Comparison of ENCODE assay signal across 9 cellular contexts in the genomic region with DNA sequence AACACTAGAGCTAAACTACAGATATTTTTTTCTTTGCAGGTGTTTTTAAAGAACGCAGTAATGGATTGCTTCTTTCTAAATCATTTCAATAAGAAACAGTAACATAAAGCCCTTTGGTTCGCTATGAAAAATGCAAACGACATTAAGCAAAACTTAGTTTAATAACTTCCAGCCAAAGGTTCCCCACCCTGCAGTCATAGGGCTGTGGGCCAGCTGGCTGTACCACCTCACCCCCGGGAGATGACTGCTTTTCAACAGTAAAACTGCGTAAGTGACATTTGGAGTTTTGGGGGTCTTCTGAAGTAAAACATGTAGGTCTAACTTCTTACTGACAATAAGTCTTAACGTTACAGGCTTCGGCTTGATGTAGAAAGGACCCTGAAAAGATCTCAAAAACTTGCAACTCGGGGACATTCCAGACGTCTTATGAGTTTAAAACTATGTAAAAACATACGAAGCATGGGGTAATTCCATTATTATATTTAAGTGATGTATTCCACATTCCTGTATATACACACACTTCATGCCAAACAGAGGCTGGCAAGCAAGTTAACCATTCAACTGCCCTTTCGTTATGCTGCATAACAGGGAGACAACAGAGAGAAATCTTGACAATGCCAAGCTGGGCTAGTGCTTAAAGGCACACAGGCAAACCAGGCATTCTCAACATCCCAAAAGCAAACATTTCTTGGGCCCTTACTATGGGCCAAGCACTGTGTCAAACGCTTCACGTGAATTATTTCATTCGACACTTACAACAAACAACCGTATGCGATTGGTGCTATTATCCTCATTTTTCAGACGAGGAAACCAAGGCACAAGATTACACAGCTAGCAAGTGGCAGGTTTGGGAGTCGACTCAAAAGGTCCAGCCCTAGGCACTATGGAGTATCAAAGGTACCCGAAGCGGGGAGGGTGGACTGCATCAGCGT. TPM values are rescaled to one million over a fixed set of nuclear protein-coding genes. Genes with fewer than 3 reads are reported as not detected.
DNase-seq lines count a peak whose midpoint lies in the region; ATAC-seq and TF ChIP-seq lines count a peak whose summit lies in the region.
"Had no signal": no experiment of that assay in that cellular context is flagged by ENCODE, and none has a peak within 500 bp of the region (broad histone marks: within the 10 kb centered on the region; RNA-seq: fewer than 3 reads in every experiment).

No MANE protein-coding gene starts in this region.

- TF ChIP-seq CTCF in GM23338 (conservative IDR thresholded peaks at IDR 0.05; ENCODE audit: low read depth in 2 of 2), result no peak
- no peak for TF ChIP-seq CTCF in activated CD8-positive, alpha-beta T cell treated with anti-CD3 and anti-CD28 coated beads for 36 hours (IDR thresholded peaks at IDR 0.05)

- H3K4me3 ChIP-seq in GM23338, result peak overlapping the region; percentile 90
- peak overlapping the region; percentile 95 for H3K4me3 ChIP-seq in skeletal muscle satellite cell (ENCODE audit: low read length)

- H3F3A ChIP-seq in GM23338 (replicated peaks; ENCODE audit: low read depth), result no peaks in the 10 kb centered on the region

- H3K27me3 Mint-ChIP-seq in GM23338 (ENCODE audit: insufficient read depth, low read depth, poor library complexity), result peaks cover 12% of the 10 kb centered on the region
- H3K27me3 Mint-ChIP-seq in activated CD8-positive, alpha-beta T cell treated with anti-CD3 and anti-CD28 coated beads for 36 hours, result no peaks in the 10 kb centered on the region

- H3K27ac Mint-ChIP-seq in GM23338, result no peak overlapping the region
- peak overlapping the region; percentile 78 for H3K27ac Mint-ChIP-seq in activated CD8-positive, alpha-beta T cell treated with anti-CD3 and anti-CD28 coated beads for 36 hours

- peaks cover 3% of the 10 kb centered on the region; the same call in 1 of the 2 replicates for H3K27me3 ChIP-seq in GM23338 (ENCODE audit: insufficient read depth)
- H3K27me3 ChIP-seq in skeletal muscle satellite cell (ENCODE audit: control insufficient read depth, insufficient read depth, low read length), result no peaks in the 10 kb centered on the region

- H3K9me2 ChIP-seq in GM23338 (ENCODE audit: insufficient read depth), result no peaks in the 10 kb centered on the region

- no peaks in the 10 kb centered on the region for H3K9me3 ChIP-seq in skeletal muscle satellite cell (replicated peaks; ENCODE audit: low read length)

- DNase-seq in GM23338 (ENCODE audit: low spot score) (peak; percentile 17), left ventricle myocardium superior (peak; percentile 74), DMS114 treated with DMSO at 0.1 percent for 48 hours (lab: John Stamatoyannopoulos, UW; ENCODE audit: unreplicated experiment) (no peak), hepatic stellate cell (ENCODE audit: low spot score) (no peak), NCI-H2107 treated with DMSO at 0.1 percent for 48 hours (lab: John Stamatoyannopoulos, UW; ENCODE audit: unreplicated experiment) (no peak)
- no peak for DNase-seq in activated CD8-positive, alpha-beta T cell treated with anti-CD3 and anti-CD28 coated beads for 36 hours
- no peak for DNase-seq in stimulated activated CD4-positive, alpha-beta T cell treated with anti-CD3 and anti-CD28 coated beads, Interleukin-4, amount 100 ng/mL, for 24 hours

- H3K9ac ChIP-seq in skeletal muscle satellite cell (ENCODE audit: low read depth, low read length), result peak overlapping the region; percentile 89

- ATAC-seq in GM23338 (no peak), left ventricle myocardium superior (no peak)
- no peak for ATAC-seq in activated CD8-positive, alpha-beta T cell treated with anti-CD3 and anti-CD28 coated beads for 36 hours

- H3K4me1 ChIP-seq in GM23338 (ENCODE audit: insufficient read depth) (peaks cover 8% of the 10 kb centered on the region; the same call in 1 of the 2 replicates), skeletal muscle satellite cell (ENCODE audit: control insufficient read depth, insufficient read depth, low read length) (peaks cover 29% of the 10 kb centered on the region)

- no peak overlapping the region for H2AFZ ChIP-seq in GM23338

- H3K4me1 Mint-ChIP-seq in GM23338, result peaks cover 16% of the 10 kb centered on the region
- H3K4me1 Mint-ChIP-seq in activated CD8-positive, alpha-beta T cell treated with anti-CD3 and anti-CD28 coated beads for 36 hours (ENCODE audit: low read depth), result peaks cover 42% of the 10 kb centered on the region

- intact Hi-C loops in activated CD8-positive, alpha-beta T cell treated with anti-CD3 and anti-CD28 coated beads for 36 hours (cut with micrococcal nuclease), result loop anchor here (5.0 kb wide), 1 partner anchor 103 kb away; no protein-coding TSS in a partner anchor
- intact Hi-C loops in left ventricle myocardium superior (cut with micrococcal nuclease), result loop anchor here (10.0 kb wide), 1 partner anchor 110 kb away; no protein-coding TSS in a partner anchor

- H3K79me2 ChIP-seq in GM23338 (replicated peaks; ENCODE audit: insufficient read depth), result peaks cover 56% of the 10 kb centered on the region

- CTCF ChIA-PET in activated CD8-positive, alpha-beta T cell treated with anti-CD3 and anti-CD28 coated beads for 36 hours (lab: Charles Lee), result interaction anchor here (0.7 to 5.7 kb wide), 6 partner anchors 10 to 264 kb away, joined by 3 to 54 read pairs (median 6); no protein-coding TSS in a partner anchor

- H3K36me3 ChIP-seq in GM23338 (ENCODE audit: insufficient read depth) (no peaks in the 10 kb centered on the region), skeletal muscle satellite cell (ENCODE audit: insufficient read depth, low read length) (no peaks in the 10 kb centered on the region)

- H3K27ac ChIP-seq in GM23338 (ENCODE audit: low read depth), result no peak overlapping the region

- no peaks in the 10 kb centered on the region for H3K9me3 Mint-ChIP-seq in GM23338
- no peaks in the 10 kb centered on the region for H3K9me3 Mint-ChIP-seq in activated CD8-positive, alpha-beta T cell treated with anti-CD3 and anti-CD28 coated beads for 36 hours

- H4K20me1 ChIP-seq in GM23338 (replicated peaks; ENCODE audit: insufficient read depth), result peaks cover 25% of the 10 kb centered on the region

- peak overlapping the region; percentile 92 for H3K4me2 ChIP-seq in GM23338
- peak overlapping the region; percentile 94 for H3K4me2 ChIP-seq in skeletal muscle satellite cell (ENCODE audit: low read length)

- H3K4me3 Mint-ChIP-seq in GM23338, result peak overlapping the region; percentile 92
- H3K4me3 Mint-ChIP-seq in activated CD8-positive, alpha-beta T cell treated with anti-CD3 and anti-CD28 coated beads for 36 hours, result peak overlapping the region; percentile 81

- no peaks in the 10 kb centered on the region for H3K36me3 Mint-ChIP-seq in GM23338 (ENCODE audit: low read depth)
- H3K36me3 Mint-ChIP-seq in activated CD8-positive, alpha-beta T cell treated with anti-CD3 and anti-CD28 coated beads for 36 hours (ENCODE audit: low read depth), result no peaks in the 10 kb centered on the region

- POLR2A ChIA-PET in activated CD8-positive, alpha-beta T cell treated with anti-CD3 and anti-CD28 coated beads for 36 hours (lab: Charles Lee), result interaction anchor here (1.1 to 1.9 kb wide), 3 partner anchors 102 to 194 kb away, joined by 4 to 10 read pairs (median 5); no protein-coding TSS in a partner anchor

TF ChIP-seq in GM23338, 12 proteins besides CTCF, POLR2A, EP300 and RAD21:
- TF ChIP-seq JUNB (IDR thresholded peaks at IDR 0.05; ENCODE audit: unreplicated experiment) (no peak), NANOG (IDR thresholded peaks at IDR 0.05; ENCODE audit: borderline replicate concordance) (no peak), POLR2AphosphoS5 (IDR thresholded peaks at IDR 0.05; ENCODE audit: low read depth) (no peak), ZNF331 (CRISPR knock-in tag; IDR thresholded peaks at IDR 0.05; ENCODE audit: low read depth) (no peak), ZNF114 (CRISPR knock-in tag; IDR thresholded peaks at IDR 0.05) (no peak), EZH2 (IDR thresholded peaks at IDR 0.05; ENCODE audit: low read depth, unreplicated experiment) (no peak)
- TF ChIP-seq, protein P1, sequence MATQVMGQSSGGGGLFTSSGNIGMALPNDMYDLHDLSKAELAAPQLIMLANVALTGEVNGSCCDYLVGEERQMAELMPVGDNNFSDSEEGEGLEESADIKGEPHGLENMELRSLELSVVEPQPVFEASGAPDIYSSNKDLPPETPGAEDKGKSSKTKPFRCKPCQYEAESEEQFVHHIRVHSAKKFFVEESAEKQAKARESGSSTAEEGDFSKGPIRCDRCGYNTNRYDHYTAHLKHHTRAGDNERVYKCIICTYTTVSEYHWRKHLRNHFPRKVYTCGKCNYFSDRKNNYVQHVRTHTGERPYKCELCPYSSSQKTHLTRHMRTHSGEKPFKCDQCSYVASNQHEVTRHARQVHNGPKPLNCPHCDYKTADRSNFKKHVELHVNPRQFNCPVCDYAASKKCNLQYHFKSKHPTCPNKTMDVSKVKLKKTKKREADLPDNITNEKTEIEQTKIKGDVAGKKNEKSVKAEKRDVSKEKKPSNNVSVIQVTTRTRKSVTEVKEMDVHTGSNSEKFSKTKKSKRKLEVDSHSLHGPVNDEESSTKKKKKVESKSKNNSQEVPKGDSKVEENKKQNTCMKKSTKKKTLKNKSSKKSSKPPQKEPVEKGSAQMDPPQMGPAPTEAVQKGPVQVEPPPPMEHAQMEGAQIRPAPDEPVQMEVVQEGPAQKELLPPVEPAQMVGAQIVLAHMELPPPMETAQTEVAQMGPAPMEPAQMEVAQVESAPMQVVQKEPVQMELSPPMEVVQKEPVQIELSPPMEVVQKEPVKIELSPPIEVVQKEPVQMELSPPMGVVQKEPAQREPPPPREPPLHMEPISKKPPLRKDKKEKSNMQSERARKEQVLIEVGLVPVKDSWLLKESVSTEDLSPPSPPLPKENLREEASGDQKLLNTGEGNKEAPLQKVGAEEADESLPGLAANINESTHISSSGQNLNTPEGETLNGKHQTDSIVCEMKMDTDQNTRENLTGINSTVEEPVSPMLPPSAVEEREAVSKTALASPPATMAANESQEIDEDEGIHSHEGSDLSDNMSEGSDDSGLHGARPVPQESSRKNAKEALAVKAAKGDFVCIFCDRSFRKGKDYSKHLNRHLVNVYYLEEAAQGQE (IDR thresholded peaks at IDR 0.05; ENCODE audit: unreplicated experiment), result no peak
TF ChIP-seq in GM23338: peak in this region for 0.

RNA-seq across cellular contexts. Expression of a gene that starts 1.2 kb away (rescaled TPM):
- 85.2 and 92.4 TPM in 2 replicates for total RNA-seq in GM23338 (2014; rRNA removed; shearing (Covaris generic))
- polyA plus RNA-seq in GM23338 (2016; fragmentation: Nextera tagmentation; extraction: Ambion mirVana), result 18.1 and 19.3 TPM in 2 replicates
- total RNA-seq in activated CD8-positive, alpha-beta T cell treated with anti-CD3 and anti-CD28 coated beads for 36 hours, result 10 to 100 TPM; 37.4 to 40.0 TPM
- total RNA-seq in left ventricle myocardium superior, result 32.5 TPM
- total RNA-seq in skeletal muscle satellite cell (2012; rRNA removed), result 28.0 and 28.1 TPM in 2 replicates

RNA-seq across cellular contexts. Expression of a gene that starts 44.0 kb away (rescaled TPM):
- 0.27 and 2.4 TPM in 2 replicates for total RNA-seq in GM23338 (2014; rRNA removed; shearing (Covaris generic))
- polyA plus RNA-seq in GM23338 (2016; fragmentation: Nextera tagmentation; extraction: Ambion mirVana), result 0.83 and 0.91 TPM in 2 replicates
- not detected for total RNA-seq in activated CD8-positive, alpha-beta T cell treated with anti-CD3 and anti-CD28 coated beads for 36 hours
- total RNA-seq in left ventricle myocardium superior, result 1.4 TPM
- 1.5 TPM in 1 of 2 replicates, not detected in the other for total RNA-seq in skeletal muscle satellite cell (2012; rRNA removed)
- total RNA-seq: pulmonary artery endothelial cell had no signal

Comparison
In these comparisons a context has a peak if more than half of its experiments do, and no peak if none do; other contexts are left out.
1. DNase-seq: peak in GM23338 (single experiment) and left ventricle myocardium superior (single experiment); none in activated CD8-positive, alpha-beta T cell treated with anti-CD3 and anti-CD28 coated beads for 36 hours (single experiment), DMS114 treated with DMSO at 0.1 percent for 48 hours (single experiment), hepatic stellate cell (single experiment), stimulated activated CD4-positive, alpha-beta T cell treated with anti-CD3 and anti-CD28 coated beads, Interleukin-4, amount 100 ng/mL, for 24 hours (single experiment) and NCI-H2107 treated with DMSO at 0.1 percent for 48 hours (single experiment).